Comparison of ENCODE assay signal across 1 cellular context in genomic region chr4:119104644-119105273, GRCh38.
TF ChIP-seq lines count a peak whose summit lies in the region.

No MANE protein-coding gene starts in this region.

TF ChIP-seq in HepG2, 621 proteins besides CTCF, POLR2A, EP300 and RAD21:
- no peak for TF ChIP-seq ZFP91 (CRISPR knock-in tag; IDR thresholded peaks at IDR 0.05; ENCODE audit: borderline replicate concordance)
